In genomic region chr6:14835122-14835521, GRCh38 we compare ENCODE assay signal across 31 cellular contexts.
DNase-seq lines count a peak whose midpoint lies in the region; ATAC-seq and TF ChIP-seq lines count a peak whose summit lies in the region.
"Had no signal": no experiment of that assay in that cellular context is flagged by ENCODE, and none has a peak within 500 bp of the region (broad histone marks: within the 10 kb centered on the region; RNA-seq: fewer than 3 reads in every experiment).

No MANE protein-coding gene starts in this region.

- TF ChIP-seq CTCF in natural killer cell (IDR thresholded peaks at IDR 0.05) = no peak
- TF ChIP-seq CTCF in RWPE1 (conservative IDR thresholded peaks at IDR 0.05; ENCODE audit: low read depth) = no peak

- intact Hi-C loops in natural killer cell (cut with micrococcal nuclease) = no loop called here
- intact Hi-C loops in aorta (cut with DNase I) = no loop called here

- ATAC-seq in natural killer cell (peak in 2 of 3 donors; percentile 57 to 63), aorta (ENCODE audit: low FRiP score) (peak; percentile 22)
- no peak for ATAC-seq in natural killer cell treated with Interleukin-12 subunit alpha and Interleukin-12 subunit beta and Interleukin-15 and Interleukin-18, amount 100 ng/mL, for 72 hours
- ATAC-seq: A549; CD8-positive, alpha-beta T cell had no signal

- peaks cover 15 to 23% of the 10 kb centered on the region in 2 donors for H3K27me3 Mint-ChIP-seq in natural killer cell (ENCODE audit: low read depth in 2 of 2)
- H3K27me3 Mint-ChIP-seq in natural killer cell treated with Interleukin-12 subunit alpha and Interleukin-12 subunit beta and Interleukin-15 and Interleukin-18, amount 100 ng/mL, for 72 hours = peaks cover 22 to 30% of the 10 kb centered on the region in 2 donors
- H3K27me3 Mint-ChIP-seq: CD4-positive, alpha-beta T cell had no signal

- DNase-seq in natural killer cell (no peak), aorta (no peak), RWPE1 (ENCODE audit: low spot score) (no peak)
- no peak for DNase-seq in natural killer cell treated with Interleukin-12 subunit alpha and Interleukin-12 subunit beta and Interleukin-15 and Interleukin-18, amount 100 ng/mL, for 72 hours (ENCODE audit: low spot score)
- DNase-seq: 8988T; ACHN; AML-193; BE2C; C1 segment of cervical spinal cord; Caco-2; Calu3; CD4-positive, alpha-beta memory T cell; CD4-positive, alpha-beta T cell; CD4-positive, CD25-positive, alpha-beta regulatory T cell; CD8-positive, alpha-beta memory T cell; CD8-positive, alpha-beta T cell; COR-L47; DMS 273 treated with DMSO at 0.1 percent for 48 hours; DMS153; DMS53; DMS79; DMS79 treated with DMSO at 0.1 percent for 48 hours; DND-41; EL had no signal

- H3K27ac Mint-ChIP-seq in natural killer cell = no peak overlapping the region
- H3K27ac Mint-ChIP-seq in natural killer cell treated with Interleukin-12 subunit alpha and Interleukin-12 subunit beta and Interleukin-15 and Interleukin-18, amount 100 ng/mL, for 72 hours = no peak overlapping the region
- H3K27ac Mint-ChIP-seq: B cell; CD14-positive monocyte; CD4-positive, alpha-beta memory T cell; CD4-positive, alpha-beta T cell; CD4-positive, CD25-positive, alpha-beta regulatory T cell; CD8-positive, alpha-beta memory T cell; CD8-positive, alpha-beta T cell had no signal

- H3K4me1 Mint-ChIP-seq in natural killer cell = no peaks in the 10 kb centered on the region
- peaks cover 13 to 14% of the 10 kb centered on the region in 2 donors for H3K4me1 Mint-ChIP-seq in natural killer cell treated with Interleukin-12 subunit alpha and Interleukin-12 subunit beta and Interleukin-15 and Interleukin-18, amount 100 ng/mL, for 72 hours (ENCODE audit: low read depth in 2 of 2)
- H3K4me1 Mint-ChIP-seq: B cell; CD4-positive, CD25-positive, alpha-beta regulatory T cell; CD8-positive, alpha-beta memory T cell had no signal

- no peaks in the 10 kb centered on the region for H3K9me3 ChIP-seq in aorta (ENCODE audit: control insufficient read depth, low read length)
- H3K9me3 ChIP-seq: A549, BE2C, BLaER1, Caco-2 had no signal

- H3K4me1 ChIP-seq in aorta (ENCODE audit: control insufficient read depth in 1 of 2, insufficient read depth in 2 of 2, low read length in 2 of 2) = no peaks in the 10 kb centered on the region
- H3K4me1 ChIP-seq: A549, BE2C, Caco-2 had no signal

- H3K27me3 ChIP-seq in aorta (ENCODE audit: control insufficient read depth in 1 of 2, insufficient read depth in 2 of 2, low read length in 1 of 2) = no peaks in the 10 kb centered on the region
- H3K27me3 ChIP-seq: BE2C; BLaER1; BLaER1 treated with 17β-estradiol and CSF1 and Interleukin-3, amounts not matched to agents 10 nM and 100 nM had no signal

- no peak overlapping the region for H3K4me3 ChIP-seq in aorta (ENCODE audit: low read length in 2 of 2)
- H3K4me3 ChIP-seq: A549; BLaER1; BLaER1 treated with 17β-estradiol and CSF1 and Interleukin-3, amounts not matched to agents 10 nM and 100 nM had no signal

- 6 to 8% methylated on average over 1 of the region's 1 CpG for WGBS in aorta, 2 donors

- H3K9me3 Mint-ChIP-seq in natural killer cell = no peaks in the 10 kb centered on the region
- no peaks in the 10 kb centered on the region for H3K9me3 Mint-ChIP-seq in natural killer cell treated with Interleukin-12 subunit alpha and Interleukin-12 subunit beta and Interleukin-15 and Interleukin-18, amount 100 ng/mL, for 72 hours
- H3K9me3 Mint-ChIP-seq: CD4-positive, alpha-beta memory T cell; CD4-positive, alpha-beta T cell; CD4-positive, CD25-positive, alpha-beta regulatory T cell; CD8-positive, alpha-beta memory T cell; CD8-positive, alpha-beta T cell had no signal

- H3K27ac ChIP-seq in aorta (ENCODE audit: low read depth in 1 of 2, low read length in 2 of 2) (no peak overlapping the region), RWPE1 (no peak overlapping the region)
- H3K27ac ChIP-seq: 22Rv1; A549; BLaER1; BLaER1 treated with 17β-estradiol and CSF1 and Interleukin-3, amounts not matched to agents 10 nM and 100 nM; C4-2B had no signal

- POLR2A ChIA-PET in RWPE1 (lab: Yijun Ruan, JAX; ENCODE audit: low non-redundant PET) = no interaction called here

- no peaks in the 10 kb centered on the region for H3K36me3 ChIP-seq in aorta (ENCODE audit: control insufficient read depth in 1 of 2, insufficient read depth in 2 of 2, low read length in 1 of 2)
- H3K36me3 ChIP-seq: BE2C; BLaER1; BLaER1 treated with 17β-estradiol and CSF1 and Interleukin-3, amounts not matched to agents 10 nM and 100 nM had no signal

- no peak overlapping the region for H3K4me3 Mint-ChIP-seq in natural killer cell
- H3K4me3 Mint-ChIP-seq in natural killer cell treated with Interleukin-12 subunit alpha and Interleukin-12 subunit beta and Interleukin-15 and Interleukin-18, amount 100 ng/mL, for 72 hours = no peak overlapping the region
- H3K4me3 Mint-ChIP-seq: B cell; CD14-positive monocyte; CD4-positive, alpha-beta memory T cell; CD4-positive, alpha-beta T cell; CD4-positive, CD25-positive, alpha-beta regulatory T cell; CD8-positive, alpha-beta memory T cell; CD8-positive, alpha-beta T cell had no signal

- CTCF ChIA-PET in RWPE1 (lab: Yijun Ruan, JAX) = interaction anchor here (0.6 kb wide), 1 partner anchor 338 kb away, joined by 3 read pairs; no protein-coding TSS in a partner anchor

- no peaks in the 10 kb centered on the region for H3K36me3 Mint-ChIP-seq in natural killer cell
- H3K36me3 Mint-ChIP-seq in natural killer cell treated with Interleukin-12 subunit alpha and Interleukin-12 subunit beta and Interleukin-15 and Interleukin-18, amount 100 ng/mL, for 72 hours = no peaks in the 10 kb centered on the region
- H3K36me3 Mint-ChIP-seq: CD4-positive, alpha-beta memory T cell; CD4-positive, CD25-positive, alpha-beta regulatory T cell; CD8-positive, alpha-beta memory T cell; CD8-positive, alpha-beta T cell had no signal

Comparison
In these comparisons a context has a peak if more than half of its experiments do, and no peak if none do; other contexts are left out.
1. ATAC-seq: peak in natural killer cell (2 of 3) and aorta (single experiment); none in natural killer cell treated with Interleukin-12 subunit alpha and Interleukin-12 subunit beta and Interleukin-15 and Interleukin-18, amount 100 ng/mL, for 72 hours (0 of 2).